ENCODE assay signal across 19 cellular contexts in genomic region chr20:2880650-2881049, GRCh38. TPM values are rescaled to one million over a fixed set of nuclear protein-coding genes. Genes with fewer than 3 reads are reported as not detected.
DNase-seq lines count a peak whose midpoint lies in the region; ATAC-seq and TF ChIP-seq lines count a peak whose summit lies in the region.
"Had no signal": no experiment of that assay in that cellular context is flagged by ENCODE, and none has a peak within 500 bp of the region (broad histone marks: within the 10 kb centered on the region; RNA-seq: fewer than 3 reads in every experiment).

No MANE protein-coding gene starts in this region.

- peaks cover 50% of the 10 kb centered on the region for H3K36me3 Mint-ChIP-seq in activated T-cell treated with anti-CD3 and anti-CD28 coated beads, Interleukin-2, amount 50 U/mL, for 24 hours (ENCODE audit: low read depth)
- H3K36me3 Mint-ChIP-seq in natural killer cell = no peaks in the 10 kb centered on the region
- H3K36me3 Mint-ChIP-seq in natural killer cell treated with Interleukin-12 subunit alpha and Interleukin-12 subunit beta and Interleukin-15 and Interleukin-18, amount 100 ng/mL, for 72 hours = no peaks in the 10 kb centered on the region
- H3K36me3 Mint-ChIP-seq in osteocyte (ENCODE audit: unreplicated experiment) = peaks cover 3% of the 10 kb centered on the region

- intact Hi-C loops in natural killer cell (cut with micrococcal nuclease) = no loop called here

- H3K27me3 Mint-ChIP-seq in activated T-cell treated with anti-CD3 and anti-CD28 coated beads, Interleukin-2, amount 50 U/mL, for 24 hours = no peaks in the 10 kb centered on the region
- H3K27me3 Mint-ChIP-seq in natural killer cell (ENCODE audit: low read depth in 2 of 2) (no peaks in the 10 kb centered on the region), osteocyte (ENCODE audit: unreplicated experiment) (no peaks in the 10 kb centered on the region)
- H3K27me3 Mint-ChIP-seq in natural killer cell treated with Interleukin-12 subunit alpha and Interleukin-12 subunit beta and Interleukin-15 and Interleukin-18, amount 100 ng/mL, for 72 hours = no peaks in the 10 kb centered on the region
- H3K27me3 Mint-ChIP-seq: CD4-positive, alpha-beta T cell; CD8-positive, alpha-beta memory T cell had no signal

- TF ChIP-seq CTCF in natural killer cell (IDR thresholded peaks at IDR 0.05) (no peak), osteocyte (IDR thresholded peaks at IDR 0.05) (no peak)

- ATAC-seq in natural killer cell (no peak), GM18498 (IDR thresholded peaks at IDR 0.05; ENCODE audit: unreplicated experiment) (no peak)
- no peak for ATAC-seq in natural killer cell treated with Interleukin-12 subunit alpha and Interleukin-12 subunit beta and Interleukin-15 and Interleukin-18, amount 100 ng/mL, for 72 hours
- ATAC-seq: GM12878 had no signal

- H3K9me3 Mint-ChIP-seq in activated T-cell treated with anti-CD3 and anti-CD28 coated beads, Interleukin-2, amount 50 U/mL, for 24 hours = no peaks in the 10 kb centered on the region
- H3K9me3 Mint-ChIP-seq in natural killer cell (no peaks in the 10 kb centered on the region), osteocyte (ENCODE audit: unreplicated experiment) (no peaks in the 10 kb centered on the region)
- no peaks in the 10 kb centered on the region for H3K9me3 Mint-ChIP-seq in natural killer cell treated with Interleukin-12 subunit alpha and Interleukin-12 subunit beta and Interleukin-15 and Interleukin-18, amount 100 ng/mL, for 72 hours
- H3K9me3 Mint-ChIP-seq: CD14-positive monocyte; CD4-positive, alpha-beta T cell; CD8-positive, alpha-beta memory T cell; HFFc6 had no signal

- no peak overlapping the region for H3K4me3 Mint-ChIP-seq in activated T-cell treated with anti-CD3 and anti-CD28 coated beads, Interleukin-2, amount 50 U/mL, for 24 hours
- H3K4me3 Mint-ChIP-seq in natural killer cell (no peak overlapping the region), osteocyte (ENCODE audit: unreplicated experiment) (no peak overlapping the region)
- H3K4me3 Mint-ChIP-seq in natural killer cell treated with Interleukin-12 subunit alpha and Interleukin-12 subunit beta and Interleukin-15 and Interleukin-18, amount 100 ng/mL, for 72 hours = no peak overlapping the region
- H3K4me3 Mint-ChIP-seq: CD14-positive monocyte; CD8-positive, alpha-beta memory T cell; HFFc6 had no signal

- peaks cover 60% of the 10 kb centered on the region for H3K4me1 Mint-ChIP-seq in activated T-cell treated with anti-CD3 and anti-CD28 coated beads, Interleukin-2, amount 50 U/mL, for 24 hours (ENCODE audit: low read depth)
- peaks cover 66% of the 10 kb centered on the region in 2 donors for H3K4me1 Mint-ChIP-seq in natural killer cell
- peaks cover 48 to 49% of the 10 kb centered on the region in 2 donors for H3K4me1 Mint-ChIP-seq in natural killer cell treated with Interleukin-12 subunit alpha and Interleukin-12 subunit beta and Interleukin-15 and Interleukin-18, amount 100 ng/mL, for 72 hours (ENCODE audit: low read depth in 2 of 2)
- peaks cover 20% of the 10 kb centered on the region for H3K4me1 Mint-ChIP-seq in osteocyte (ENCODE audit: unreplicated experiment)

- DNase-seq in activated T-cell treated with anti-CD3 and anti-CD28 coated beads, Interleukin-2, amount 50 U/mL, for 24 hours = no peak
- no peak for DNase-seq in activated T-cell treated with anti-CD3 and anti-CD28 coated beads, Interleukin-2, amount 50 U/mL, for 48 hours
- DNase-seq in natural killer cell = no peak
- no peak for DNase-seq in natural killer cell treated with Interleukin-12 subunit alpha and Interleukin-12 subunit beta and Interleukin-15 and Interleukin-18, amount 100 ng/mL, for 72 hours (ENCODE audit: low spot score)
- no peak for DNase-seq in osteocyte (ENCODE audit: extremely low spot score, unreplicated experiment)
- DNase-seq: ACHN; AML-193; BE2C; CD4-positive, alpha-beta T cell; CD8-positive, alpha-beta memory T cell; DMS 273 treated with DMSO at 0.1 percent for 48 hours; DMS79; EL; GDM1; GOT3; HFFc6 had no signal

- H3K27ac Mint-ChIP-seq in activated T-cell treated with anti-CD3 and anti-CD28 coated beads, Interleukin-2, amount 50 U/mL, for 24 hours = peak overlapping the region; percentile 33
- peak overlapping the region; percentile 35 to 48 for H3K27ac Mint-ChIP-seq in natural killer cell
- H3K27ac Mint-ChIP-seq in natural killer cell treated with Interleukin-12 subunit alpha and Interleukin-12 subunit beta and Interleukin-15 and Interleukin-18, amount 100 ng/mL, for 72 hours = peak overlapping the region in 1 of 2 donors; percentile 50
- peak overlapping the region; percentile 31 for H3K27ac Mint-ChIP-seq in osteocyte (ENCODE audit: unreplicated experiment)
- H3K27ac Mint-ChIP-seq: CD14-positive monocyte; CD4-positive, alpha-beta T cell; CD8-positive, alpha-beta memory T cell; HFFc6 had no signal

RNA-seq across cellular contexts. Expression of gene PTPRA, which starts 7.4 kb away (rescaled TPM):
- total RNA-seq in natural killer cell (100 to 1,000 TPM; 125 to 172 (median 141) TPM), osteocyte (80.2 and 88.6 TPM in 2 replicates)
- 10 to 100 TPM; 50.4 to 76.0 TPM for total RNA-seq in natural killer cell treated with Interleukin-12 subunit alpha and Interleukin-12 subunit beta and Interleukin-15 and Interleukin-18, amount 100 ng/mL, for 72 hours

RNA-seq across cellular contexts. Expression of gene VPS16, which starts 40.1 kb away (rescaled TPM):
- 100 to 1,000 TPM; 108 to 118 (median 109) TPM for total RNA-seq in natural killer cell
- 100 to 1,000 TPM in 1 of 2 donors, 10 to 100 TPM in 1; 88.0 to 101 TPM for total RNA-seq in natural killer cell treated with Interleukin-12 subunit alpha and Interleukin-12 subunit beta and Interleukin-15 and Interleukin-18, amount 100 ng/mL, for 72 hours
- total RNA-seq in osteocyte = 45.2 and 51.1 TPM in 2 replicates

RNA-seq across cellular contexts. Expression of gene PCED1A, which starts 40.2 kb away (rescaled TPM):
- total RNA-seq in natural killer cell (10 to 100 TPM; 70.3 to 76.5 (median 71.1) TPM), osteocyte (68.3 and 80.8 TPM in 2 replicates)
- total RNA-seq in natural killer cell treated with Interleukin-12 subunit alpha and Interleukin-12 subunit beta and Interleukin-15 and Interleukin-18, amount 100 ng/mL, for 72 hours = 10 to 100 TPM; 53.8 to 62.6 TPM
